ENCODE assay signal across 1 cellular context in the genomic region with DNA sequence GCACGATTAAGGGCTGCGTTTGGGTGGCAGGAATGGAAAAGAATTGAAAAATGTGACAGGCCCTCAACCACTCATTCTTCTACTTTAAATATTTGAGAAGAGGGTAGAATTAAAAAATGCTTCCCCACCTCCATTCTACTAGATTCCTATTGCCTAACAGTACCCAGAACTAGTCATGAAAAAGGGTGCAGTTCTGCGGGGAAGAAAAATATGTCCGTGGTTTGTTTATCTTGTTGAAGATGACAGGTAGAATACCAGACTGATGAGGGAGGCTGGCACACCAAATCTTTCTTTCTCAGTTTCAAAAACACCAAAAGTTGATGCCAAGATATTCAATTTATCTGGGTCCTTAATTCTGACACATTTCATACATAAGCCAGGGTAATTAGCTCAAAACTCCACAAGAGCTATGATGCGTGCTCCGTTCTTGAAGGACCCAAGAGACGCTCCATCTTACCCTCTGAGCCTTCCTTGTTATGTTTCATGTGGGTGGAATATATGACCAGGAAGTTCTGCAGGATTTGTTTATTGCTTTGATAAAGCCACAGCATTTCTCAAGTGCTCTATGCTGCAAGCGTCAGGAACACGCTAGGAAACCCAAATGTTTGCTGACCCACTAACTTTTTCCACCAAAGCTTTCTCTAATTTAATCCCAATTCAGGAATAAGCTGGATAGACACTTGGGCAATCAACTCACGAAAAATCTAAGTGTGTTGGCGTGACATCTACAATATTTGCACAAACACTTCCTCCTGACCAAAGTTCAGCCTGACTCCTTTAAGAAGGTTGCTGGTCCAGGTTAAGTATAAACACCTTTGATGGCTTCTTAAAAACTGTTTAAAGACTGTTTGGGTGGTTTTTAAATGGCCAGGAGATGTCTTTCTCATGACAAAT.
TF ChIP-seq lines count a peak whose summit lies in the region.

No MANE protein-coding gene starts in this region.

TF ChIP-seq in A549, 52 proteins besides CTCF, POLR2A, EP300 and RAD21:
- TF ChIP-seq ESRRA (IDR thresholded peaks at IDR 0.05; ENCODE audit: borderline replicate concordance, low read length) (no peak), KDM1A (IDR thresholded peaks at IDR 0.05; ENCODE audit: low read depth) (no peak), RCOR1 (IDR thresholded peaks at IDR 0.05; ENCODE audit: low read depth, low read length) (no peak), MAZ (IDR thresholded peaks at IDR 0.05; ENCODE audit: borderline replicate concordance, low read depth, low read length) (no peak), CEBPB (IDR thresholded peaks at IDR 0.05) (no peak), EHF (CRISPR knock-in tag; IDR thresholded peaks at IDR 0.05) (no peak), CBX8 (IDR thresholded peaks at IDR 0.05) (no peak), RFX5 (IDR thresholded peaks at IDR 0.05) (no peak), EHMT2 (IDR thresholded peaks at IDR 0.05; ENCODE audit: low read depth) (no peak), GATA3 (IDR thresholded peaks at IDR 0.05; ENCODE audit: borderline replicate concordance) (no peak), MYC (IDR thresholded peaks at IDR 0.05; ENCODE audit: borderline replicate concordance, low read length) (no peak), KDM5A (IDR thresholded peaks at IDR 0.05) (no peak)
- TF ChIP-seq, protein P1, sequence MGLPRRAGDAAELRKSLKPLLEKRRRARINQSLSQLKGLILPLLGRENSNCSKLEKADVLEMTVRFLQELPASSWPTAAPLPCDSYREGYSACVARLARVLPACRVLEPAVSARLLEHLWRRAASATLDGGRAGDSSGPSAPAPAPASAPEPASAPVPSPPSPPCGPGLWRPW (IDR thresholded peaks at IDR 0.05) = no peak
- TF ChIP-seq, protein P2, sequence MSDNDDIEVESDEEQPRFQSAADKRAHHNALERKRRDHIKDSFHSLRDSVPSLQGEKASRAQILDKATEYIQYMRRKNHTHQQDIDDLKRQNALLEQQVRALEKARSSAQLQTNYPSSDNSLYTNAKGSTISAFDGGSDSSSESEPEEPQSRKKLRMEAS (IDR thresholded peaks at IDR 0.05) = no peak
